27 cellular contexts compared by ENCODE assay signal in genomic region chr6:118745156-118745555, GRCh38.
"Had no signal": no experiment of that assay in that cellular context is flagged by ENCODE, and none has a peak within 500 bp of the region (broad histone marks: within the 10 kb centered on the region; RNA-seq: fewer than 3 reads in every experiment).

No MANE protein-coding gene starts in this region.

- FAIRE-seq: bronchial epithelial cell had no signal

- H3K9ac ChIP-seq: SK-N-SH had no signal

- H3K27me3 ChIP-seq: body of pancreas, Peyer's patch, SJCRH30 had no signal

- H3K9me2 ChIP-seq: SK-N-SH had no signal

- H3K4me2 ChIP-seq: SK-N-SH had no signal

- H3K9me3 Mint-ChIP-seq: activated naive CD4-positive, alpha-beta T cell treated with anti-CD3 and anti-CD28 coated beads, Interleukin-2, amount 50 U/mL, for 24 hours had no signal

- H3K27ac ChIP-seq: body of pancreas, Peyer's patch, RWPE1, WERI-Rb-1 had no signal

- H3K27ac Mint-ChIP-seq: activated CD8-positive, alpha-beta T cell treated with anti-CD3 and anti-CD28 coated beads, Interleukin-2, amount 10 ng/mL, durations not matched to agents 7 days and 5 days; activated naive CD4-positive, alpha-beta T cell treated with anti-CD3 and anti-CD28 coated beads, Interleukin-2, amount 50 U/mL, for 24 hours had no signal

- H3K4me3 ChIP-seq: body of pancreas, Peyer's patch, SJCRH30 had no signal

- H3K9me3 ChIP-seq: body of pancreas, Peyer's patch, SJCRH30, SK-N-SH had no signal

- ATAC-seq: activated CD8-positive, alpha-beta T cell treated with anti-CD3 and anti-CD28 coated beads, Interleukin-2, amount 10 ng/mL, durations not matched to agents 7 days and 5 days; body of pancreas had no signal

- H3K4me3 Mint-ChIP-seq: activated CD8-positive, alpha-beta T cell treated with anti-CD3 and anti-CD28 coated beads, Interleukin-2, amount 10 ng/mL, durations not matched to agents 7 days and 5 days; activated naive CD4-positive, alpha-beta T cell treated with anti-CD3 and anti-CD28 coated beads, Interleukin-2, amount 50 U/mL, for 24 hours had no signal

- H3K36me3 Mint-ChIP-seq: activated naive CD4-positive, alpha-beta T cell treated with anti-CD3 and anti-CD28 coated beads, Interleukin-2, amount 50 U/mL, for 24 hours had no signal

- H3K27me3 Mint-ChIP-seq: activated naive CD4-positive, alpha-beta T cell treated with anti-CD3 and anti-CD28 coated beads, Interleukin-2, amount 50 U/mL, for 24 hours had no signal

- H3K36me3 ChIP-seq: Peyer's patch, SJCRH30, WERI-Rb-1 had no signal

- DNase-seq: activated CD4-positive, alpha-beta T cell treated with anti-CD3 and anti-CD28 coated beads for 4 hours; activated CD4-positive, alpha-beta T cell treated with anti-CD3 and anti-CD28 coated beads, Interleukin-2, amount 50 U/mL, for 4 hours; activated CD8-positive, alpha-beta memory T cell treated with anti-CD3 and anti-CD28 coated beads, Interleukin-2, amount 50 U/mL, for 48 hours; activated CD8-positive, alpha-beta T cell treated with anti-CD3 and anti-CD28 coated beads, Interleukin-2, amount 10 ng/mL, durations not matched to agents 7 days and 5 days; activated effector memory CD4-positive, alpha-beta T cell treated with Interleukin-2 at 50 U/mL for 16 hours; activated naive CD4-positive, alpha-beta T cell; activated T-cell treated with anti-CD3 and anti-CD28 coated beads, Interleukin-2, amount 50 U/mL, for 1 hour; aorta; body of pancreas; KG1; NCI-H1048; NCI-H146; NCI-H1930; NCI-H226; NCI-H510A; NCI-H526 treated with DMSO at 0.1 percent for 48 hours; NCI-H82; OCI-M1; Peyer's patch; Right ventricle myocardium superior; SJCRH30; SK-N-SH; T-helper 1 cell; WERI-Rb-1 had no signal
